ENCODE assay signal across 1 cellular context in the genomic region with DNA sequence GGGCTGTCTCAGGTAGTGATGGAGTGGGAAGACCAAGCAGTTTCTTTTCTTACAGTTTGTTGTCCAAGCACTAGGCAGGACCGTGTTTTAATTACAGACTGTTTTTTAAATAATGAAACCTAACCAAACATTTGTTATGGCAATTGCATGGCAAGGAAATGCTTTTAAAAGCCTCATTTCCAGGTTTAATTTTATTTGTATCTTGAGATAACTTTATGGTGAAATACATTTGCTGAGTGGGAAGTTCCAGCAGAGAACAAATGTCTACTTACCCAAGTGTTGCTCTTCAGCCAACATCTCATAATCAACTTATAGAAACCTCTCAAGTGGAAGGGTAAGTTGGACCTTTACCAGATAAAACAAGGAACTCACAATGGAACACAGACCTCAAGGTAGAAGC.
TF ChIP-seq lines count a peak whose summit lies in the region.

No MANE protein-coding gene starts in this region.

TF ChIP-seq in K562, 482 proteins besides CTCF, POLR2A, EP300 and RAD21 (continued from another document):
- TF ChIP-seq ZNF124 (CRISPR knock-in tag; IDR thresholded peaks at IDR 0.05) (no peak), RB1 (IDR thresholded peaks at IDR 0.05; ENCODE audit: low read depth) (no peak), SETDB1 (IDR thresholded peaks at IDR 0.05; ENCODE audit: low read length) (no peak), HMG20A (CRISPR knock-in tag; conservative IDR thresholded peaks at IDR 0.05) (no peak), FOSL1 (tag; conservative IDR thresholded peaks at IDR 0.05) (no peak), PHB (CRISPR knock-in tag; IDR thresholded peaks at IDR 0.05) (no peak)
- TF ChIP-seq, protein P1, sequence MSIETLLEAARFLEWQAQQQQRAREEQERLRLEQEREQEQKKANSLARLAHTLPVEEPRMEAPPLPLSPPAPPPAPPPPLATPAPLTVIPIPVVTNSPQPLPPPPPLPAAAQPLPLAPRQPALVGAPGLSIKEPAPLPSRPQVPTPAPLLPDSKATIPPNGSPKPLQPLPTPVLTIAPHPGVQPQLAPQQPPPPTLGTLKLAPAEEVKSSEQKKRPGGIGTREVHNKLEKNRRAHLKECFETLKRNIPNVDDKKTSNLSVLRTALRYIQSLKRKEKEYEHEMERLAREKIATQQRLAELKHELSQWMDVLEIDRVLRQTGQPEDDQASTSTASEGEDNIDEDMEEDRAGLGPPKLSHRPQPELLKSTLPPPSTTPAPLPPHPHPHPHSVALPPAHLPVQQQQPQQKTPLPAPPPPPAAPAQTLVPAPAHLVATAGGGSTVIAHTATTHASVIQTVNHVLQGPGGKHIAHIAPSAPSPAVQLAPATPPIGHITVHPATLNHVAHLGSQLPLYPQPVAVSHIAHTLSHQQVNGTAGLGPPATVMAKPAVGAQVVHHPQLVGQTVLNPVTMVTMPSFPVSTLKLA (conservative IDR thresholded peaks at IDR 0.05), result no peak
- TF ChIP-seq, protein P2, sequence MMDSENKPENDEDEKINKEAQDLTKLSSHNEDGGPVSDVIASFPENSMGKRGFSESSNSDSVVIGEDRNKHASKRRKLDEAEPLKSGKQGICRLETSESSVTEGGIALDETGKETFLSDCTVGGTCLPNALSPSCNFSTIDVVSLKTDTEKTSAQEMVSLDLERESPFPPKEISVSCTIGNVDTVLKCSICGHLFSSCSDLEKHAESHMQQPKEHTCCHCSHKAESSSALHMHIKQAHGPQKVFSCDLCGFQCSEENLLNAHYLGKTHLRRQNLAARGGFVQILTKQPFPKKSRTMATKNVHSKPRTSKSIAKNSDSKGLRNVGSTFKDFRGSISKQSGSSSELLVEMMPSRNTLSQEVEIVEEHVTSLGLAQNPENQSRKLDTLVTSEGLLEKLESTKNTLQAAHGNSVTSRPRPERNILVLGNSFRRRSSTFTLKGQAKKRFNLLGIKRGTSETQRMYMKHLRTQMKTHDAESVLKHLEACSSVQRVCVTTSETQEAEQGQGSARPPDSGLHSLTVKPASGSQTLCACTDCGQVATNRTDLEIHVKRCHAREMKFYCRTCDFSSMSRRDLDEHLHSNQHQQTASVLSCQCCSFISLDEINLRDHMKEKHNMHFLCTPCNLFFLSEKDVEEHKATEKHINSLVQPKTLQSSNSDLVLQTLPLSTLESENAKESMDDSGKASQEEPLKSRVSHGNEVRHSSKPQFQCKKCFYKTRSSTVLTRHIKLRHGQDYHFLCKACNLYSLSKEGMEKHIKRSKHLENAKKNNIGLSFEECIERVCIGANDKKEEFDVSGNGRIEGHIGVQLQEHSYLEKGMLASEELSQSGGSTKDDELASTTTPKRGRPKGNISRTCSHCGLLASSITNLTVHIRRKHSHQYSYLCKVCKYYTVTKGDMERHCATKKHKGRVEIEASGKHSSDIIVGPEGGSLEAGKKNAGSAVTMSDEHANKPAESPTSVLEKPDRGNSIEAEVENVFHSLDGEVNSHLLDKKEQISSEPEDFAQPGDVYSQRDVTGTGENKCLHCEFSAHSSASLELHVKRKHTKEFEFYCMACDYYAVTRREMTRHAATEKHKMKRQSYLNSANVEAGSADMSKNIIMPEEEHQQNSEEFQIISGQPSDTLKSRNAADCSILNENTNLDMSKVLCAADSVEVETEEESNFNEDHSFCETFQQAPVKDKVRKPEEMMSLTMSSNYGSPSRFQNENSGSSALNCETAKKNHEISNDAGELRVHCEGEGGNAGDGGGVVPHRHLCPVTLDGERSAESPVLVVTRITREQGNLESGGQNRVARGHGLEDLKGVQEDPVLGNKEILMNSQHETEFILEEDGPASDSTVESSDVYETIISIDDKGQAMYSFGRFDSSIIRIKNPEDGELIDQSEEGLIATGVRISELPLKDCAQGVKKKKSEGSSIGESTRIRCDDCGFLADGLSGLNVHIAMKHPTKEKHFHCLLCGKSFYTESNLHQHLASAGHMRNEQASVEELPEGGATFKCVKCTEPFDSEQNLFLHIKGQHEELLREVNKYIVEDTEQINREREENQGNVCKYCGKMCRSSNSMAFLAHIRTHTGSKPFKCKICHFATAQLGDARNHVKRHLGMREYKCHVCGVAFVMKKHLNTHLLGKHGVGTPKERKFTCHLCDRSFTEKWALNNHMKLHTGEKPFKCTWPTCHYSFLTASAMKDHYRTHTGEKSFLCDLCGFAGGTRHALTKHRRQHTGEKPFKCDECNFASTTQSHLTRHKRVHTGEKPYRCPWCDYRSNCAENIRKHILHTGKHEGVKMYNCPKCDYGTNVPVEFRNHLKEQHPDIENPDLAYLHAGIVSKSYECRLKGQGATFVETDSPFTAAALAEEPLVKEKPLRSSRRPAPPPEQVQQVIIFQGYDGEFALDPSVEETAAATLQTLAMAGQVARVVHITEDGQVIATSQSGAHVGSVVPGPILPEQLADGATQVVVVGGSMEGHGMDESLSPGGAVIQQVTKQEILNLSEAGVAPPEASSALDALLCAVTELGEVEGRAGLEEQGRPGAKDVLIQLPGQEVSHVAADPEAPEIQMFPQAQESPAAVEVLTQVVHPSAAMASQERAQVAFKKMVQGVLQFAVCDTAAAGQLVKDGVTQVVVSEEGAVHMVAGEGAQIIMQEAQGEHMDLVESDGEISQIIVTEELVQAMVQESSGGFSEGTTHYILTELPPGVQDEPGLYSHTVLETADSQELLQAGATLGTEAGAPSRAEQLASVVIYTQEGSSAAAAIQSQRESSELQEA (IDR thresholded peaks at IDR 0.05; ENCODE audit: low read depth), result no peak
